ENCODE assay signal across 8 cellular contexts in the genomic region with DNA sequence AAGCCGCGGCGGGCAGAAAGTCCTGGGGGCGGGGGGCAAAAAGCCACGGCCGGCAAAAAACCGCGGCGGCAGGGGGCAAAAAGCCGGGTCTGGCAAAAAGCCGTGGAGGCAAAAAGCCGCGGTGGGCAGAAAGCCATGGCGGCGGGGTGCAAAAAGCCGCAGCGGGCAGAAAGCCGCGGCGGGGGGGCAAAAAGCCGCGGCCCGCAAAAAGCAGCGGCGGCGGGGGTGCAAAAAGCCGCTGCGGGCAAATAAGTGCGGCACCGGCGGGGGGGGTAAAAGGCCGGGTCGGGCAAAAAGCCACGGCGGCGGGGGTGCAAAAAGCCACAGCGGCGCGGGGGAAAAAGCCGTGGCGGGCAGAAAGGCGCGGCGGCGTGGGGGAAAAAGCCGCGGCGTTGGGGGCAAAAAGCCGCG.
DNase-seq lines count a peak whose midpoint lies in the region; ATAC-seq and TF ChIP-seq lines count a peak whose summit lies in the region.
"Not testable (repeated sequence)": the region's sequence is repeated elsewhere in the genome, so short reads cannot be mapped to it uniquely, and the experiment has no call there.

No MANE protein-coding gene starts in this region.

- H3K4me3 Mint-ChIP-seq in GM23338 = peak overlapping the region; percentile 54
- H3K4me3 Mint-ChIP-seq in activated T-helper 1 cell treated with anti-CD3 and anti-CD28 coated beads, Interleukin-12 subunit alpha, Interleukin-12 subunit beta, Interleukin-2, Interleukin-4 antibody, amounts not matched to agents 30 ng/mL and 10 ng/mL and 1 ng/mL, durations not matched to agents 14 hours and 24 hours and 36 hours = not testable (repeated sequence)
- H3K4me3 Mint-ChIP-seq in naive thymus-derived CD8-positive, alpha-beta T cell = peak overlapping the region in 5 of 10 donors; percentile 25 to 73 (median 58)

- not testable (repeated sequence) for H4K20me1 ChIP-seq in GM23338 (replicated peaks; ENCODE audit: insufficient read depth)

- peaks cover 14% of the 10 kb centered on the region for H3K27me3 ChIP-seq in GM23338 (ENCODE audit: insufficient read depth)
- not testable (repeated sequence) for H3K27me3 ChIP-seq in iPS DF 6.9 (ENCODE audit: control insufficient read depth, insufficient read depth, low read length)

- in situ Hi-C loops in SK-MEL-5 (cut with HindIII; ENCODE audit: low pct_unique_long_range_greater_than_20kb, low sequenced_read_pairs) = not testable (repeated sequence)

- H3K27me3 Mint-ChIP-seq in GM23338 (ENCODE audit: insufficient read depth, low read depth, poor library complexity); activated T-helper 1 cell treated with anti-CD3 and anti-CD28 coated beads, Interleukin-12 subunit alpha, Interleukin-12 subunit beta, Interleukin-2, Interleukin-4 antibody, amounts not matched to agents 30 ng/mL and 10 ng/mL and 1 ng/mL, durations not matched to agents 14 hours and 24 hours and 36 hours (ENCODE audit: insufficient read depth); naive thymus-derived CD8-positive, alpha-beta T cell: not testable (repeated sequence)

- H3K79me2 ChIP-seq in GM23338 (replicated peaks; ENCODE audit: insufficient read depth) = not testable (repeated sequence)

- no CpG with 5 or more reads among the region's 50 CpGs for WGBS in iPS DF 6.9 (ENCODE audit: insufficient coverage, insufficient read length)

- H3K4me1 ChIP-seq in GM23338 (ENCODE audit: insufficient read depth); iPS DF 6.9 (ENCODE audit: control insufficient read depth, insufficient read depth, low read length): not testable (repeated sequence)

- TF ChIP-seq CTCF in GM23338 (conservative IDR thresholded peaks at IDR 0.05; ENCODE audit: low read depth in 2 of 2) = not testable (repeated sequence)

- H3K4me3 ChIP-seq in GM23338 = peak overlapping the region; percentile 53
- peak overlapping the region; percentile 24; the same call in 1 of the 2 replicates for H3K4me3 ChIP-seq in iPS DF 6.9 (ENCODE audit: low read length)

- H3K9me2 ChIP-seq in GM23338 (ENCODE audit: insufficient read depth) = not testable (repeated sequence)

- not testable (repeated sequence) for H3K9me3 Mint-ChIP-seq in GM23338; activated T-helper 1 cell treated with anti-CD3 and anti-CD28 coated beads, Interleukin-12 subunit alpha, Interleukin-12 subunit beta, Interleukin-2, Interleukin-4 antibody, amounts not matched to agents 30 ng/mL and 10 ng/mL and 1 ng/mL, durations not matched to agents 14 hours and 24 hours and 36 hours; naive thymus-derived CD8-positive, alpha-beta T cell

- not testable (repeated sequence) for H3K27ac Mint-ChIP-seq in GM23338; activated T-helper 1 cell treated with anti-CD3 and anti-CD28 coated beads, Interleukin-12 subunit alpha, Interleukin-12 subunit beta, Interleukin-2, Interleukin-4 antibody, amounts not matched to agents 30 ng/mL and 10 ng/mL and 1 ng/mL, durations not matched to agents 14 hours and 24 hours and 36 hours; naive thymus-derived CD8-positive, alpha-beta T cell

- POLR2A ChIA-PET in naive thymus-derived CD8-positive, alpha-beta T cell (lab: Charles Lee) = not testable (repeated sequence)

- DNase-seq in A172 (ENCODE audit: low spot score) (peak; percentile 0), GM23338 (ENCODE audit: low spot score) (peak; percentile 2), SK-MEL-5 (ENCODE audit: low read depth, low spot score) (peak; percentile 10)
- DNase-seq in activated T-helper 1 cell treated with anti-CD3 and anti-CD28 coated beads, Interleukin-12 subunit alpha, Interleukin-12 subunit beta, Interleukin-2, Interleukin-4 antibody, amounts not matched to agents 30 ng/mL and 10 ng/mL and 1 ng/mL, durations not matched to agents 14 hours and 24 hours and 36 hours (ENCODE audit: low spot score) = peak; percentile 9
- DNase-seq in effector CD4-positive, alpha-beta T cell = peak; percentile 8
- DNase-seq in iPS DF 6.9 (ENCODE audit: low read depth, low spot score) = not testable (repeated sequence)
- DNase-seq in naive thymus-derived CD8-positive, alpha-beta T cell = peak in 7 of 10 donors; percentile 3 to 56 (median 17)
- peak; percentile 40 for DNase-seq in stimulated activated CD4-positive, alpha-beta T cell treated with anti-CD3 and anti-CD28 coated beads, Interleukin-15, amount 100 ng/mL, for 24 hours

- ATAC-seq in GM23338; naive thymus-derived CD8-positive, alpha-beta T cell: not testable (repeated sequence)

- not testable (repeated sequence) for H3K36me3 Mint-ChIP-seq in GM23338 (ENCODE audit: low read depth); activated T-helper 1 cell treated with anti-CD3 and anti-CD28 coated beads, Interleukin-12 subunit alpha, Interleukin-12 subunit beta, Interleukin-2, Interleukin-4 antibody, amounts not matched to agents 30 ng/mL and 10 ng/mL and 1 ng/mL, durations not matched to agents 14 hours and 24 hours and 36 hours (ENCODE audit: low read depth); naive thymus-derived CD8-positive, alpha-beta T cell

- H3K27ac ChIP-seq in GM23338 (ENCODE audit: low read depth); iPS DF 6.9 (ENCODE audit: low read length): not testable (repeated sequence)

- H3K9me3 ChIP-seq in iPS DF 6.9 (ENCODE audit: control insufficient read depth, insufficient read depth, low read length) = not testable (repeated sequence)

- H3K36me3 ChIP-seq in GM23338 (ENCODE audit: insufficient read depth); iPS DF 6.9 (ENCODE audit: control insufficient read depth, insufficient read depth, low read length): not testable (repeated sequence)

- not testable (repeated sequence) for H3F3A ChIP-seq in GM23338 (replicated peaks; ENCODE audit: low read depth)

- not testable (repeated sequence) for H3K4me1 Mint-ChIP-seq in GM23338; activated T-helper 1 cell treated with anti-CD3 and anti-CD28 coated beads, Interleukin-12 subunit alpha, Interleukin-12 subunit beta, Interleukin-2, Interleukin-4 antibody, amounts not matched to agents 30 ng/mL and 10 ng/mL and 1 ng/mL, durations not matched to agents 14 hours and 24 hours and 36 hours (ENCODE audit: low read depth); naive thymus-derived CD8-positive, alpha-beta T cell

- peak overlapping the region; percentile 67; the same call in 1 of the 2 replicates for H3K4me2 ChIP-seq in GM23338

- H2AFZ ChIP-seq in GM23338 = not testable (repeated sequence)

- intact Hi-C loops in activated T-helper 1 cell treated with anti-CD3 and anti-CD28 coated beads, Interleukin-12 subunit alpha, Interleukin-12 subunit beta, Interleukin-2, Interleukin-4 antibody, amounts not matched to agents 30 ng/mL and 10 ng/mL and 1 ng/mL, durations not matched to agents 14 hours and 24 hours and 36 hours (cut with micrococcal nuclease) = not testable (repeated sequence)

TF ChIP-seq in GM23338, 12 proteins besides CTCF, POLR2A, EP300 and RAD21:
- TF ChIP-seq EZH2 (IDR thresholded peaks at IDR 0.05; ENCODE audit: low read depth, unreplicated experiment) = peak; percentile 67
